10 cellular contexts compared by ENCODE assay signal in the genomic region with DNA sequence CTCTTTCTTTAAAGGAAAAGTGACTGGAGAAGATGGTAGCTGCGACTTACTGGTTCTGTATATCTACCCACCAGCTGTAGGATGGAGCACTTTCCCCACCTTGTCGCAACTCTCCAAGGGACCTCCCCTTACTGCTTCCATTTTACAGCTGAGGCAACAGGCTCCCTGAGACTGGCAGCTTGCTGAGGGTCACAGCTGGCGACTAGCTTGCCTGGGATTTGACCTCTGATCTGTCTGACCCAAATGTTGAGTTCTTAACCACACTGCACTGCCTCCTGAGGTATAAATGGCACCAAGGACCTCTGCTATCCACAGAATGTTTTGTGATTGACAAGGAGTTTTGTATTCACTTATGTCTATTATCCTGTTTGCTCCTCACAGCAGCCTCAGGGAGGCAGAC.
A peak's percentile ranks its signal among the peaks of the same experiment; 100 is the strongest.
DNase-seq lines count a peak whose midpoint lies in the region; ATAC-seq and TF ChIP-seq lines count a peak whose summit lies in the region.
"Had no signal": no experiment of that assay in that cellular context is flagged by ENCODE, and none has a peak within 500 bp of the region (broad histone marks: within the 10 kb centered on the region; RNA-seq: fewer than 3 reads in every experiment).

No MANE protein-coding gene starts in this region.

- peaks cover 85 to 92% of the 10 kb centered on the region in 2 donors for H3K4me1 ChIP-seq in thoracic aorta (ENCODE audit: control insufficient read depth in 1 of 2, low read depth in 2 of 2)

- H3K4me1 Mint-ChIP-seq in T-cell, result peaks cover 81 to 87% (median 86%) of the 10 kb centered on the region in 3 donors
- H3K4me1 Mint-ChIP-seq in neural crest cell, result peaks cover 57% of the 10 kb centered on the region
- H3K4me1 Mint-ChIP-seq in activated naive CD4-positive, alpha-beta T cell treated with anti-CD3 and anti-CD28 coated beads for 36 hours (ENCODE audit: low read depth), result peaks cover 66% of the 10 kb centered on the region

- POLR2A ChIA-PET in T-cell (lab: Charles Lee), result no interaction called here

- ATAC-seq in T-cell (replicated peaks in 1 of 4) (no peak), thoracic aorta (ENCODE audit: insufficient number of reproducible peaks, low FRiP score, low read depth) (no peak)

- DNase-seq in T-cell, result no peak
- DNase-seq in coronary artery (ENCODE audit: low spot score), result no peak
- DNase-seq in neural crest cell (ENCODE audit: low read depth, low spot score), result no peak
- DNase-seq in thoracic aorta (ENCODE audit: low spot score), result no peak
- no peak for DNase-seq in NCI-H524 (lab: John Stamatoyannopoulos, UW)
- no peak for DNase-seq in DMS79 (lab: John Stamatoyannopoulos, UW)
- DNase-seq in activated naive CD4-positive, alpha-beta T cell treated with anti-CD3 and anti-CD28 coated beads for 36 hours, result no peak
- DNase-seq: activated B cell treated with CpG ODN at 0.5 μM for 24 hours; activated CD8-positive, alpha-beta memory T cell treated with anti-CD3 and anti-CD28 coated beads, Interleukin-2, amount 50 U/mL, for 48 hours; NCI-H1694 had no signal

- H3K27ac ChIP-seq in coronary artery (peak overlapping the region; percentile 99), thoracic aorta (peak overlapping the region; percentile 95 to 96)

- peaks cover 29% of the 10 kb centered on the region for H3K36me3 ChIP-seq in thoracic aorta

- no peaks in the 10 kb centered on the region for H3K9me3 Mint-ChIP-seq in T-cell
- peaks cover 3% of the 10 kb centered on the region for H3K9me3 Mint-ChIP-seq in neural crest cell
- no peaks in the 10 kb centered on the region for H3K9me3 Mint-ChIP-seq in activated naive CD4-positive, alpha-beta T cell treated with anti-CD3 and anti-CD28 coated beads for 36 hours
- H3K9me3 Mint-ChIP-seq: activated B cell treated with CpG ODN at 0.5 μM for 24 hours had no signal

- intact Hi-C loops in activated naive CD4-positive, alpha-beta T cell treated with anti-CD3 and anti-CD28 coated beads for 36 hours (cut with micrococcal nuclease), result loop anchor here (5.0 kb wide), 2 partner anchors 81 to 304 kb away; a partner anchor contains a TSS

- TF ChIP-seq CTCF in coronary artery (IDR thresholded peaks at IDR 0.05) (no peak), neural crest cell (conservative IDR thresholded peaks at IDR 0.05) (no peak), thoracic aorta (IDR thresholded peaks at IDR 0.05) (no peak)

- H3K36me3 Mint-ChIP-seq in T-cell (no peaks in the 10 kb centered on the region), neural crest cell (ENCODE audit: low read depth) (peaks cover 9% of the 10 kb centered on the region)
- H3K36me3 Mint-ChIP-seq in activated naive CD4-positive, alpha-beta T cell treated with anti-CD3 and anti-CD28 coated beads for 36 hours (ENCODE audit: low read depth), result no peaks in the 10 kb centered on the region

- H3K4me3 Mint-ChIP-seq in T-cell (no peak overlapping the region), neural crest cell (no peak overlapping the region)
- H3K4me3 Mint-ChIP-seq in activated naive CD4-positive, alpha-beta T cell treated with anti-CD3 and anti-CD28 coated beads for 36 hours, result no peak overlapping the region
- H3K4me3 Mint-ChIP-seq: activated B cell treated with CpG ODN at 0.5 μM for 24 hours had no signal

- H3K27me3 ChIP-seq in thoracic aorta (replicated peaks; ENCODE audit: insufficient read depth), result no peaks in the 10 kb centered on the region

- H3K27me3 Mint-ChIP-seq in T-cell (no peaks in the 10 kb centered on the region), neural crest cell (ENCODE audit: low read depth) (no peaks in the 10 kb centered on the region)
- H3K27me3 Mint-ChIP-seq in activated naive CD4-positive, alpha-beta T cell treated with anti-CD3 and anti-CD28 coated beads for 36 hours (ENCODE audit: low read depth), result no peaks in the 10 kb centered on the region
- H3K27me3 Mint-ChIP-seq: activated B cell treated with CpG ODN at 0.5 μM for 24 hours had no signal

- peak overlapping the region; percentile 65 for H3K4me3 ChIP-seq in coronary artery
- H3K4me3 ChIP-seq in thoracic aorta, result peak overlapping the region; percentile 60

- H3K27ac Mint-ChIP-seq in T-cell (peak overlapping the region; percentile 43 to 66), neural crest cell (ENCODE audit: unreplicated experiment) (peak overlapping the region; percentile 31)
- H3K27ac Mint-ChIP-seq in activated naive CD4-positive, alpha-beta T cell treated with anti-CD3 and anti-CD28 coated beads for 36 hours, result no peak overlapping the region

- CTCF ChIA-PET in T-cell (lab: Charles Lee), result interaction anchor here (0.6 to 2.1 kb wide), 4 partner anchors 11 to 145 kb away, joined by 3 to 8 read pairs (median 4); no protein-coding TSS in a partner anchor
- CTCF ChIA-PET in activated naive CD4-positive, alpha-beta T cell treated with anti-CD3 and anti-CD28 coated beads for 36 hours (lab: Charles Lee), result interaction anchor here (0.7 to 4.4 kb wide), 8 partner anchors 9 to 285 kb away, joined by 3 to 22 read pairs (median 4); no protein-coding TSS in a partner anchor

- H3K9me3 ChIP-seq in thoracic aorta, result no peaks in the 10 kb centered on the region
